Comparison of ENCODE assay signal across 9 cellular contexts in genomic region chr6:116111552-116112528, GRCh38. TPM values are rescaled to one million over a fixed set of nuclear protein-coding genes. Genes with fewer than 3 reads are reported as not detected.
DNase-seq lines count a peak whose midpoint lies in the region; ATAC-seq, FAIRE-seq and TF ChIP-seq lines count a peak whose summit lies in the region.
"Had no signal": no experiment of that assay in that cellular context is flagged by ENCODE, and none has a peak within 500 bp of the region (broad histone marks: within the 10 kb centered on the region; RNA-seq: fewer than 3 reads in every experiment).

No MANE protein-coding gene starts in this region.

- ATAC-seq in HG02588 (IDR thresholded peaks at IDR 0.05; ENCODE audit: unreplicated experiment) (peak; percentile 81), left ventricle myocardium superior (no peak)
- ATAC-seq in naive thymus-derived CD4-positive, alpha-beta T cell = peak; percentile 40

- WGBS in mammary epithelial cell (ENCODE audit: low coverage, missing lambda C conversion rate) = 87% methylated on average over 5 of the region's 5 CpGs

- H3K79me2 ChIP-seq in mammary epithelial cell (ENCODE audit: insufficient read depth, low read length) = no peaks in the 10 kb centered on the region

- H3K9me3 Mint-ChIP-seq in naive thymus-derived CD4-positive, alpha-beta T cell = no peaks in the 10 kb centered on the region

- no peaks in the 10 kb centered on the region for H3K27me3 ChIP-seq in mammary epithelial cell (ENCODE audit: insufficient read depth, low read length)
- H3K27me3 ChIP-seq in naive thymus-derived CD4-positive, alpha-beta T cell (ENCODE audit: control insufficient read depth in 2 of 2, insufficient read depth in 2 of 2, low read length in 2 of 2) = no peaks in the 10 kb centered on the region

- DNase-seq in AG10803 (ENCODE audit: low read depth) (peak; percentile 40), GM12865 (ENCODE audit: low read depth) (peak; percentile 64), NCI-H1694 (lab: John Stamatoyannopoulos, UW) (peak; percentile 5), mammary epithelial cell (peak; percentile 42), HTR-8/SVneo (ENCODE audit: insufficient read length, low spot score) (no peak), left ventricle myocardium superior (no peak)
- no peak for DNase-seq in naive thymus-derived CD4-positive, alpha-beta T cell

- no peak overlapping the region for H3K4me2 ChIP-seq in mammary epithelial cell (ENCODE audit: insufficient read depth, low read depth, low read length)

- no peaks in the 10 kb centered on the region for H4K20me1 ChIP-seq in mammary epithelial cell (ENCODE audit: insufficient read depth, low read length)

- peaks cover 19 to 65% (median 40%) of the 10 kb centered on the region in 5 donors for H3K36me3 Mint-ChIP-seq in naive thymus-derived CD4-positive, alpha-beta T cell

- no peak overlapping the region for H3K27ac Mint-ChIP-seq in naive thymus-derived CD4-positive, alpha-beta T cell

- no peaks in the 10 kb centered on the region for H3K9me3 ChIP-seq in mammary epithelial cell (replicated peaks; ENCODE audit: insufficient read depth, low read length)
- H3K9me3 ChIP-seq in naive thymus-derived CD4-positive, alpha-beta T cell (ENCODE audit: control insufficient read depth in 2 of 3, low read length in 3 of 3) = no peaks in the 10 kb centered on the region

- peaks cover 0 to 24% (median 5%) of the 10 kb centered on the region in 7 donors for H3K4me1 Mint-ChIP-seq in naive thymus-derived CD4-positive, alpha-beta T cell

- H3K36me3 ChIP-seq in mammary epithelial cell (ENCODE audit: insufficient read depth, low read length) = peaks cover 19% of the 10 kb centered on the region
- peaks cover 23 to 73% (median 25%) of the 10 kb centered on the region in 3 experiments for H3K36me3 ChIP-seq in naive thymus-derived CD4-positive, alpha-beta T cell (ENCODE audit: control insufficient read depth in 2 of 3, insufficient read depth in 3 of 3, low read length in 3 of 3)

- no peak overlapping the region for H3K27ac ChIP-seq in mammary epithelial cell (ENCODE audit: insufficient read depth, low read depth, low read length)
- H3K27ac ChIP-seq in naive thymus-derived CD4-positive, alpha-beta T cell (ENCODE audit: low read depth, low read length) = no peak overlapping the region

- intact Hi-C loops in mammary epithelial cell (cut with micrococcal nuclease) = loop anchor here (5.0 to 10.0 kb wide), 2 partner anchors 100 to 163 kb away; partner anchors contain the start of gene TSPYL1
- intact Hi-C loops in naive thymus-derived CD4-positive, alpha-beta T cell (cut with micrococcal nuclease) = loop anchor here (1.0 to 10.0 kb wide), 2 partner anchors 11 to 103 kb away; no protein-coding TSS in a partner anchor
- intact Hi-C loops in left ventricle myocardium superior (cut with micrococcal nuclease) = no loop called here

- H3K9ac ChIP-seq in mammary epithelial cell (ENCODE audit: insufficient read depth, low read length) = no peak overlapping the region

- POLR2A ChIA-PET in naive thymus-derived CD4-positive, alpha-beta T cell (lab: Charles Lee) = interaction anchor here (1.6 kb wide), 1 partner anchor 10 kb away, joined by 4 read pairs; no protein-coding TSS in a partner anchor

- in situ Hi-C loops in mammary epithelial cell (cut with MboI; ENCODE audit: low sequenced_read_pairs in 2 of 2) = no loop called here

- dilution Hi-C loops in mammary epithelial cell (cut with HindIII; ENCODE audit: low sequenced_read_pairs) = no loop called here

- peaks cover 3% of the 10 kb centered on the region for H3K4me1 ChIP-seq in mammary epithelial cell (ENCODE audit: insufficient read depth, low read length)
- H3K4me1 ChIP-seq in naive thymus-derived CD4-positive, alpha-beta T cell (ENCODE audit: control insufficient read depth in 2 of 2, insufficient read depth in 2 of 2, low read length in 2 of 2) = no peaks in the 10 kb centered on the region

- FAIRE-seq in HTR-8/SVneo (lab: Jason Lieb, UNC) = no peak

- H3K4me3 ChIP-seq in AG10803 (ENCODE audit: low read length) (no peak overlapping the region), GM12865 (ENCODE audit: low read depth, low read length) (no peak overlapping the region), mammary epithelial cell (replicated peaks in 1 of 3; ENCODE audit: insufficient read depth in 1 of 3, low read depth in 2 of 3, low read length in 3 of 3) (no peak overlapping the region)
- no peak overlapping the region for H3K4me3 ChIP-seq in naive thymus-derived CD4-positive, alpha-beta T cell (ENCODE audit: low read length)

- H3K27me3 Mint-ChIP-seq in naive thymus-derived CD4-positive, alpha-beta T cell = no peaks in the 10 kb centered on the region

- no TSS peak for BruUV-seq in mammary epithelial cell (replicated peaks; lab: Mats Ljungman, UMichigan)

- H2AFZ ChIP-seq in mammary epithelial cell (ENCODE audit: low read depth, low read length) = no peak overlapping the region

- CTCF ChIA-PET in mammary epithelial cell (lab: Charles Lee; ENCODE audit: low non-redundant PET) = interaction anchor here (0.6 to 0.8 kb wide), 4 partner anchors 57 to 514 kb away, joined by 3 to 6 read pairs (median 3); no protein-coding TSS in a partner anchor
- CTCF ChIA-PET in naive thymus-derived CD4-positive, alpha-beta T cell (lab: Charles Lee) = interaction anchor here (0.6 to 1.7 kb wide), 4 partner anchors 11 to 421 kb away, joined by 3 to 4 read pairs (median 4); partner anchors contain the start of gene NT5DC1

- H3K4me3 Mint-ChIP-seq in naive thymus-derived CD4-positive, alpha-beta T cell = no peak overlapping the region

- peak; percentile 68 for TF ChIP-seq CTCF in AG10803 (conservative IDR thresholded peaks at IDR 0.05; ENCODE audit: low read length)
- peak; percentile 63 for TF ChIP-seq CTCF in GM12865 (IDR thresholded peaks at IDR 0.05; ENCODE audit: insufficient read depth, low read depth, low read length, missing control alignments)
- TF ChIP-seq CTCF in mammary epithelial cell (conservative IDR thresholded peaks at IDR 0.05 in 1 of 2, IDR thresholded peaks at IDR 0.05 in 1 of 2; ENCODE audit: extremely low read depth in 1 of 2, insufficient read depth in 1 of 2, low read depth in 1 of 2, low read length in 2 of 2) = peak; percentile 76 to 80

RNA-seq across cellular contexts. Expression of gene NT5DC1, which starts 11.2 kb away (rescaled TPM):
- total RNA-seq in mammary epithelial cell (10 to 100 TPM; 11.3 to 47.6 TPM), left ventricle myocardium superior (55.0 TPM)
- 35.1 TPM for polyA plus RNA-seq in mammary epithelial cell
- polyA minus RNA-seq in mammary epithelial cell = 46.5 TPM
- total RNA-seq in naive thymus-derived CD4-positive, alpha-beta T cell = 10 to 100 TPM; 30.5 to 52.6 (median 39.7) TPM
- 10 to 100 TPM; 45.8 to 53.4 TPM for polyA plus RNA-seq in naive thymus-derived CD4-positive, alpha-beta T cell

RNA-seq across cellular contexts. Expression of gene COL10A1, which starts 14.1 kb away (rescaled TPM):
- total RNA-seq in mammary epithelial cell (not detected), left ventricle myocardium superior (not detected)
- polyA plus RNA-seq in mammary epithelial cell = not detected
- polyA minus RNA-seq in mammary epithelial cell = not detected
- total RNA-seq in naive thymus-derived CD4-positive, alpha-beta T cell = not detected
- under 1 TPM; 0.07 to 0.33 TPM for polyA plus RNA-seq in naive thymus-derived CD4-positive, alpha-beta T cell
- polyA plus RNA-seq: urinary bladder had no signal

RNA-seq across cellular contexts. Expression of gene FRK, which starts 51.1 kb away (rescaled TPM):
- 1 to 10 TPM; 3.2 to 6.2 TPM for total RNA-seq in mammary epithelial cell
- polyA plus RNA-seq in mammary epithelial cell = 1.4 TPM
- 7.8 TPM for polyA minus RNA-seq in mammary epithelial cell
- under 1 TPM in 4 of 5 experiments, not detected in 1; 0.02 to 0.05 (median 0.04) TPM for total RNA-seq in naive thymus-derived CD4-positive, alpha-beta T cell
- polyA plus RNA-seq in naive thymus-derived CD4-positive, alpha-beta T cell = not detected
- total RNA-seq in left ventricle myocardium superior = 8.8 TPM

Comparison
In these comparisons a context has a peak if more than half of its experiments do, and no peak if none do; other contexts are left out.
1. DNase-seq: peak in AG10803 (single experiment), GM12865 (single experiment), NCI-H1694 (single experiment) and mammary epithelial cell (single experiment); none in naive thymus-derived CD4-positive, alpha-beta T cell (0 of 9), HTR-8/SVneo (single experiment) and left ventricle myocardium superior (single experiment).
2. Peak in every context shown above with its lines, with median percentiles within 50 percentile points of each other: CTCF ChIP-seq.